Comparison of ENCODE assay signal across 1 cellular context in the genomic region with DNA sequence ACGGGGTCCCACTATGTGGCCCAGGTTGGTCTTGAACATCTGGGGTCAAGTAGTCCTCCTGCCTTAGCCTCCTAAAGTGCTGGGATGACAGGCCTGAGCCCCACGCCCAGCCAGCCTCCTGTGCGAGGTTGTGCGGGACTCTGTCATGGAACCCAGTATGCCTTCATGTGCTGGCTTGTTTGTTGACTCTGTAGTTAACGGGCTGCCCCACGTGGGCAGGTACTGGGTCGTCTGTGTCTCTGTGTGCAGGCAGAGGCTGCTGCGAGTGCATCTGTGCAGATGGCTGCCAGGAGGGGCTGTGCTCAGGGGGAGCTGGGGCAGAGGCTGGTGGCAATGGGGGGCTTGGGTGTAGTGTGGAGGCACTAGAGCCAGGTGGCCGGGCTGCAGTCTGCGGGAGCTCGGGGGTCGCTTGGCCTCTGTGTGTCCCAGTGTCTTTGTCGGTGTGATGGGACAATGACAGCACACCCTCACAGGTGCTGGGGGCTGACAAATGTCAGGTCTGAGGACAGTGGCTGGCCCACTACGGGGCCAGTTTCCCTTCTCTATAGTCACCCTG.
TF ChIP-seq lines count a peak whose summit lies in the region.

No MANE protein-coding gene starts in this region.

TF ChIP-seq in HEK293, 187 proteins besides CTCF, POLR2A, EP300 and RAD21:
- peak; percentile 86 for TF ChIP-seq ZNF600 (tag by site-specific recombination; IDR thresholded peaks at IDR 0.05)
